ENCODE assay signal across 16 cellular contexts in the genomic region with DNA sequence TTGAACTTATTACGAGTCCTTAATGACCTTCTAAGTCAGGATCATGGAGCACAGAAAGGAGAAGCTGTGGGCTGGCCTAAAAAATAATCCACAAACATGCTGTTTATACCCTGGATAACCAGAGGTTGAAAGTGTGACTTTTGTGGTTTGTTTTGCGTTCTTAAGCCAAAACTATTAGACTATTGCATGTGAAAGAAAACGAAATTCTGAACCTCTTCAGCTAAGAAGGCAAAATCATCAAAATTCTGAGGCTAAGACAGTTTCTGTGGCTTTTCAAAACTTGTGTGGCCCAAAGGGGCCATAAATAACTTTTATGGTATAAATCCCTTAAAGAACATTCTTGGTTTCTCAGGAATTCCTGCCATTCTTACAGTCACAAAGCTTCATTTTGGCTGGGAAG.
DNase-seq lines count a peak whose midpoint lies in the region; ATAC-seq, FAIRE-seq and TF ChIP-seq lines count a peak whose summit lies in the region.
"Had no signal": no experiment of that assay in that cellular context is flagged by ENCODE, and none has a peak within 500 bp of the region (broad histone marks: within the 10 kb centered on the region; RNA-seq: fewer than 3 reads in every experiment).

No MANE protein-coding gene starts in this region.

- H3K9me3 ChIP-seq in GM12878 (replicated peaks; ENCODE audit: control insufficient read depth, insufficient read depth, low read length): peaks cover 8% of the 10 kb centered on the region
- no peaks in the 10 kb centered on the region for H3K9me3 ChIP-seq in right cardiac atrium (ENCODE audit: control insufficient read depth, low read length)

- H3K9me3 Mint-ChIP-seq in HFFc6: peaks cover 24% of the 10 kb centered on the region

- H4K20me1 ChIP-seq in GM12878 (ENCODE audit: control insufficient read depth, insufficient read depth): no peaks in the 10 kb centered on the region
- H4K20me1 ChIP-seq: BLaER1 had no signal

- TF ChIP-seq POLR2A in GM12878 (IDR thresholded peaks at IDR 0.05; ENCODE audit: low read depth, low read length): no peak

- no peak for TF ChIP-seq CTCF in AG09309 (IDR thresholded peaks at IDR 0.05; ENCODE audit: control insufficient read depth, insufficient read depth, low read depth, low read length, missing control alignments)
- TF ChIP-seq CTCF in HFFc6 (IDR thresholded peaks at IDR 0.05): no peak
- TF ChIP-seq CTCF in GM12878 (IDR thresholded peaks at IDR 0.05 in 2 of 3, conservative IDR thresholded peaks at IDR 0.05 in 1 of 3; ENCODE audit: control insufficient read depth in 2 of 3, extremely low read depth in 1 of 3, insufficient read depth in 1 of 3, low read depth in 3 of 3, low read length in 3 of 3): no peak

- POLR2A ChIA-PET in GM12878 (lab: Charles Lee): no interaction called here

- no peaks in the 10 kb centered on the region; the same call in 1 of the 2 replicates for H3K27me3 Mint-ChIP-seq in HFFc6 (ENCODE audit: insufficient read depth)
- H3K27me3 Mint-ChIP-seq: activated naive CD8-positive, alpha-beta T cell; T-helper 17 cell had no signal

- H3K27me3 ChIP-seq in GM12878 (replicated peaks in 1 of 2; ENCODE audit: control insufficient read depth in 2 of 2, insufficient read depth in 2 of 2, low read length in 1 of 2) (peaks cover 0 to 1% of the 10 kb centered on the region in 2 experiments; a peak in 1 of 4 replicates), right cardiac atrium (ENCODE audit: control insufficient read depth, insufficient read depth) (no peaks in the 10 kb centered on the region)
- H3K27me3 ChIP-seq: BLaER1, tibial nerve had no signal

- DNase-seq in AG09309 (ENCODE audit: low read depth) (peak; percentile 90), HFFc6 (peak; percentile 86), GM12878 (ENCODE audit: low read depth, low spot score) (no peak), myocyte (ENCODE audit: low read depth) (peak; percentile 71), right cardiac atrium (no peak), epidermal melanocyte (ENCODE audit: insufficient read length, low spot score) (no peak)
- DNase-seq: mesendoderm, NCI-H524, nucleus accumbens, T-helper 17 cell had no signal

- H3K4me3 ChIP-seq in AG09309 (ENCODE audit: control insufficient read depth, low read depth, low read length): no peak overlapping the region
- no peak overlapping the region for H3K4me3 ChIP-seq in GM12878
- H3K4me3 ChIP-seq in right cardiac atrium (ENCODE audit: low read length): no peak overlapping the region
- H3K4me3 ChIP-seq: BLaER1, tibial nerve had no signal

- H3K27ac ChIP-seq in GM12878 (ENCODE audit: control insufficient read depth, insufficient read depth) (no peak overlapping the region), right cardiac atrium (ENCODE audit: low read length) (no peak overlapping the region)
- H3K27ac ChIP-seq: BLaER1, tibial nerve had no signal

- TF ChIP-seq RAD21 in GM12878 (IDR thresholded peaks at IDR 0.05; ENCODE audit: insufficient read depth, low read depth, low read length): no peak

- FAIRE-seq in GM12878 (lab: Jason Lieb, UNC): peak; percentile 71

- H2AFZ ChIP-seq in GM12878 (ENCODE audit: control insufficient read depth, low read depth, low read length): no peak overlapping the region

- BruUV-seq in GM12878 (replicated peaks; lab: Mats Ljungman, UMichigan): no TSS peak

- H3K4me2 ChIP-seq in GM12878 (ENCODE audit: control insufficient read depth, insufficient read depth): no peak overlapping the region; the same call in 1 of the 2 replicates
- H3K4me2 ChIP-seq: BLaER1 had no signal

- RAD21 ChIA-PET in GM12878 (lab: Charles Lee; ENCODE audit: unreplicated experiment): no interaction called here

- peak overlapping the region; percentile 51 for H3K4me3 Mint-ChIP-seq in HFFc6
- H3K4me3 Mint-ChIP-seq: activated naive CD8-positive, alpha-beta T cell; T-helper 17 cell had no signal

- in situ Hi-C loops in GM12878 (cut with MboI): no loop called here

- ATAC-seq in GM12878 (no peak; the same call in 2 of the 3 replicates), GM19351 (IDR thresholded peaks at IDR 0.05; ENCODE audit: unreplicated experiment) (no peak), right cardiac atrium (no peak), HG02678 (IDR thresholded peaks at IDR 0.05; ENCODE audit: unreplicated experiment) (no peak)
- ATAC-seq: Panc1, T-helper 17 cell had no signal

- H3K36me3 ChIP-seq in GM12878 (ENCODE audit: control insufficient read depth in 2 of 2, insufficient read depth in 2 of 2, low read length in 1 of 2): no peaks in the 10 kb centered on the region
- H3K36me3 ChIP-seq: BLaER1 had no signal

- no peaks in the 10 kb centered on the region for H3K79me2 ChIP-seq in GM12878 (ENCODE audit: control insufficient read depth, insufficient read depth, low read length)

- no peak for TF ChIP-seq EP300 in GM12878 (IDR thresholded peaks at IDR 0.05; ENCODE audit: borderline replicate concordance in 1 of 2, control insufficient read depth in 1 of 2, low read depth in 2 of 2, low read length in 2 of 2)

- peaks cover 54% of the 10 kb centered on the region for H3K4me1 Mint-ChIP-seq in HFFc6 (ENCODE audit: low read depth)

- no peaks in the 10 kb centered on the region for H3K4me1 ChIP-seq in GM12878 (ENCODE audit: control insufficient read depth, insufficient read depth, low read length)
- H3K4me1 ChIP-seq in right cardiac atrium (ENCODE audit: control insufficient read depth, insufficient read depth, low read length): peaks cover 6% of the 10 kb centered on the region

- CTCF ChIA-PET in GM12878 (lab: Yijun Ruan, JAX): interaction anchor here (1.2 to 1.4 kb wide), 2 partner anchors 9 to 420 kb away, joined by 3 to 4 read pairs; no protein-coding TSS in a partner anchor

- H3K9ac ChIP-seq in GM12878 (ENCODE audit: control insufficient read depth, insufficient read depth, low read length): no peak overlapping the region
- H3K9ac ChIP-seq: BLaER1 had no signal

- H3K27ac Mint-ChIP-seq in HFFc6: peak overlapping the region; percentile 74
- H3K27ac Mint-ChIP-seq: activated naive CD8-positive, alpha-beta T cell; T-helper 17 cell had no signal

- peaks cover 38% of the 10 kb centered on the region for H3K36me3 Mint-ChIP-seq in HFFc6 (ENCODE audit: low read depth)

- 14% methylated on average over 3 of the region's 3 CpGs for WGBS in GM12878 (ENCODE audit: insufficient coverage, insufficient replicate concordance, low lambda C conversion rate, missing lambda C conversion rate)
- 81% methylated on average over 3 of the region's 3 CpGs for WGBS in right cardiac atrium

- intact Hi-C loops in GM12878 (cut with micrococcal nuclease; ENCODE audit: unreplicated experiment): no loop called here
- intact Hi-C loops in right cardiac atrium (cut with DNase I): no loop called here

- SMC1A ChIA-PET in GM12878 (lab: Charles Lee; ENCODE audit: uncharacterized antibody, unreplicated experiment): interaction anchor here (0.6 to 1.2 kb wide), 4 partner anchors 18 to 422 kb away, joined by 3 to 5 read pairs (median 3); no protein-coding TSS in a partner anchor

TF ChIP-seq in GM12878, 131 proteins besides CTCF, POLR2A, EP300 and RAD21:
- TF ChIP-seq RUNX3 (IDR thresholded peaks at IDR 0.05; ENCODE audit: low read length): peak; percentile 54
- TF ChIP-seq CHD4 (IDR thresholded peaks at IDR 0.05): no peak

Comparison
In these comparisons a context has a peak if more than half of its experiments do, and no peak if none do; other contexts are left out.
1. DNase-seq: peak in AG09309 (single experiment), HFFc6 (single experiment) and myocyte (single experiment); none in GM12878 (single experiment), right cardiac atrium (0 of 3) and epidermal melanocyte (single experiment).